20 cellular contexts compared by ENCODE assay signal in the genomic region with DNA sequence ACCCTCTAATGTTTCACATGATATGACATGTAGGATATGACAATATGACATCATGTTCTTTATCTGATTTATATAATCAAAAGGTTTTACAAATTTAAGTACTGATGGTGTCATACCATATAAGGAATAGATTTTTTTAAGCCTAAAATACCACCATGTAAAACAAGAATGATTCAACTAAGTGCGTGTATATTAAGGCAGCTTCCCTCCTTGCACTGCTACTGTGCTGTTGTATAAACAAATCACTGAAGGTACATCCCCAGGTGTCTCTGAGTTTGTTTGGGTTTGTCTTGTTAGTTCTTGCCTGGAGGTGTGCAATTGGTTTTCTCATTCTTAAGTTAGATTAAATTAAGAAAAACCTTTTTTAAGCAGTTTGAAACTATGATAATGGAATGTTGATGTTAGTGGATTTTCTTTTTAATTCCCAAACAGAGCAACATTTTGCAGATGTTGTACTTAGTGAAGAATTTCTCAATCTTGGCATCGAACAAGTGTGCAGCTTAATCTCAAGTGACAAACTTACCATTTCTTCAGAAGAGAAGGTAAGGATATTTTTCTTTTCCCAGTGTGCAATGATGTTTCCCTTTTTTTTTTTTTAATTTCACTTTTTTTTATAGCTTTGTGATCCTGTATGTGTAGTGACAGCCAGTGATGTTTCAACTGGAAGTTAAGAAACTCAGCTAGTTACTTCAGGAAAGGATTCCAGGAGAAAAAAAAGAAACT. TPM values are rescaled to one million over a fixed set of nuclear protein-coding genes. Genes with fewer than 3 reads are reported as not detected.
DNase-seq lines count a peak whose midpoint lies in the region; ATAC-seq and TF ChIP-seq lines count a peak whose summit lies in the region.
"Had no signal": no experiment of that assay in that cellular context is flagged by ENCODE, and none has a peak within 500 bp of the region (broad histone marks: within the 10 kb centered on the region; RNA-seq: fewer than 3 reads in every experiment).

No MANE protein-coding gene starts in this region.

- H3K4me3 ChIP-seq in epithelial cell of esophagus (ENCODE audit: low read length): no peak overlapping the region
- H3K4me3 ChIP-seq in left ventricle myocardium inferior: no peak overlapping the region
- H3K4me3 ChIP-seq: adrenal gland, esophagus squamous epithelium, neural progenitor cell had no signal

- H3K36me3 ChIP-seq in left ventricle myocardium inferior: peaks cover 13% of the 10 kb centered on the region
- H3K36me3 ChIP-seq: neural progenitor cell had no signal

- intact Hi-C loops in activated CD4-positive, alpha-beta T cell treated with anti-CD3 and anti-CD28 coated beads, Interleukin-2, amount 10 ng/mL, durations not matched to agents 24 days and 14 days (cut with micrococcal nuclease): no loop called here
- intact Hi-C loops in sciatic nerve (cut with DNase I) (no loop called here), left ventricle myocardium inferior (cut with micrococcal nuclease) (no loop called here)

- TF ChIP-seq CTCF in epithelial cell of esophagus (IDR thresholded peaks at IDR 0.05; ENCODE audit: insufficient read depth, low read depth, low read length, missing control alignments): no peak
- TF ChIP-seq CTCF in left ventricle myocardium inferior (IDR thresholded peaks at IDR 0.05; ENCODE audit: borderline replicate concordance): no peak

- H3K4me3 Mint-ChIP-seq in activated CD4-positive, alpha-beta T cell treated with anti-CD3 and anti-CD28 coated beads, Interleukin-2, amount 10 ng/mL, durations not matched to agents 7 days and 5 days: no peak overlapping the region
- H3K4me3 Mint-ChIP-seq in activated CD4-positive, alpha-beta T cell treated with anti-CD3 and anti-CD28 coated beads, Interleukin-2, amount 10 ng/mL, durations not matched to agents 24 days and 14 days: no peak overlapping the region
- H3K4me3 Mint-ChIP-seq: activated CD4-positive, alpha-beta memory T cell treated with anti-CD3 and anti-CD28 coated beads for 36 hours; activated T-cell treated with anti-CD3 and anti-CD28 coated beads, Interleukin-2, amount 50 U/mL, for 24 hours; neural progenitor cell had no signal

- peaks cover 27% of the 10 kb centered on the region for H3K4me1 Mint-ChIP-seq in activated CD4-positive, alpha-beta T cell treated with anti-CD3 and anti-CD28 coated beads, Interleukin-2, amount 10 ng/mL, durations not matched to agents 7 days and 5 days
- H3K4me1 Mint-ChIP-seq in activated CD4-positive, alpha-beta T cell treated with anti-CD3 and anti-CD28 coated beads, Interleukin-2, amount 10 ng/mL, durations not matched to agents 24 days and 14 days: peaks cover 31% of the 10 kb centered on the region

- peaks cover 47% of the 10 kb centered on the region for H3K36me3 Mint-ChIP-seq in activated CD4-positive, alpha-beta T cell treated with anti-CD3 and anti-CD28 coated beads, Interleukin-2, amount 10 ng/mL, durations not matched to agents 7 days and 5 days (ENCODE audit: low read depth)
- H3K36me3 Mint-ChIP-seq in activated CD4-positive, alpha-beta T cell treated with anti-CD3 and anti-CD28 coated beads, Interleukin-2, amount 10 ng/mL, durations not matched to agents 24 days and 14 days (ENCODE audit: low read depth): peaks cover 28% of the 10 kb centered on the region

- POLR2A ChIA-PET in activated CD4-positive, alpha-beta T cell treated with anti-CD3 and anti-CD28 coated beads, Interleukin-2, amount 10 ng/mL, durations not matched to agents 7 days and 5 days (lab: Charles Lee): no interaction called here

- CTCF ChIA-PET in activated CD4-positive, alpha-beta T cell treated with anti-CD3 and anti-CD28 coated beads, Interleukin-2, amount 10 ng/mL, durations not matched to agents 7 days and 5 days (lab: Charles Lee): interaction anchor here (1.2 kb wide), 1 partner anchor 163 kb away, joined by 3 read pairs; no protein-coding TSS in a partner anchor

- no peaks in the 10 kb centered on the region for H3K9me3 Mint-ChIP-seq in activated CD4-positive, alpha-beta T cell treated with anti-CD3 and anti-CD28 coated beads, Interleukin-2, amount 10 ng/mL, durations not matched to agents 7 days and 5 days
- no peaks in the 10 kb centered on the region for H3K9me3 Mint-ChIP-seq in activated CD4-positive, alpha-beta T cell treated with anti-CD3 and anti-CD28 coated beads, Interleukin-2, amount 10 ng/mL, durations not matched to agents 24 days and 14 days
- H3K9me3 Mint-ChIP-seq: activated CD4-positive, alpha-beta memory T cell treated with anti-CD3 and anti-CD28 coated beads for 36 hours; activated T-cell treated with anti-CD3 and anti-CD28 coated beads, Interleukin-2, amount 50 U/mL, for 24 hours; neural progenitor cell had no signal

- peak overlapping the region; percentile 83 for H3K27ac Mint-ChIP-seq in activated CD4-positive, alpha-beta T cell treated with anti-CD3 and anti-CD28 coated beads, Interleukin-2, amount 10 ng/mL, durations not matched to agents 7 days and 5 days
- no peak overlapping the region for H3K27ac Mint-ChIP-seq in activated CD4-positive, alpha-beta T cell treated with anti-CD3 and anti-CD28 coated beads, Interleukin-2, amount 10 ng/mL, durations not matched to agents 24 days and 14 days

- no peak overlapping the region for H3K27ac ChIP-seq in left ventricle myocardium inferior (replicated peaks)
- H3K27ac ChIP-seq: adrenal gland, esophagus squamous epithelium, neural progenitor cell had no signal

- peak; percentile 57 for ATAC-seq in sciatic nerve
- ATAC-seq: SK-N-SH treated with all-trans-retinoic acid at 6 μM for 48 hours had no signal

- H3K4me1 ChIP-seq in left ventricle myocardium inferior: peaks cover 2% of the 10 kb centered on the region

- no peak for DNase-seq in activated CD4-positive, alpha-beta T cell treated with anti-CD3 and anti-CD28 coated beads, Interleukin-2, amount 10 ng/mL, durations not matched to agents 7 days and 5 days
- no peak for DNase-seq in activated CD4-positive, alpha-beta T cell treated with anti-CD3 and anti-CD28 coated beads, Interleukin-2, amount 10 ng/mL, durations not matched to agents 24 days and 14 days
- peak; percentile 18 for DNase-seq in NCI-H69 (lab: John Stamatoyannopoulos, UW)
- DNase-seq in epithelial cell of esophagus (ENCODE audit: low read depth): peak; percentile 26
- DNase-seq in sciatic nerve (ENCODE audit: low spot score): no peak
- DNase-seq in left ventricle myocardium inferior: no peak
- DNase-seq in NCI-H1694 treated with DMSO at 0.1 percent for 48 hours (lab: John Stamatoyannopoulos, UW): no peak
- no peak for DNase-seq in activated CD4-positive, CD25-positive, alpha-beta regulatory T cell (lab: John Stamatoyannopoulos, UW)
- DNase-seq: 8988T; activated T-cell treated with anti-CD3 and anti-CD28 coated beads, Interleukin-2, amount 50 U/mL, for 24 hours; adrenal gland; caudate nucleus; DMS 273 treated with DMSO at 0.1 percent for 48 hours; esophagus squamous epithelium; mammary epithelial cell; NCI-H2171 treated with DMSO at 0.1 percent for 48 hours; NCI-H82 had no signal

- H3K9me3 ChIP-seq in left ventricle myocardium inferior (replicated peaks): no peaks in the 10 kb centered on the region
- H3K9me3 ChIP-seq: adrenal gland, esophagus squamous epithelium had no signal

- no peaks in the 10 kb centered on the region for H3K27me3 ChIP-seq in left ventricle myocardium inferior (ENCODE audit: low read depth)
- H3K27me3 ChIP-seq: adrenal gland, esophagus squamous epithelium, neural progenitor cell had no signal

- no peaks in the 10 kb centered on the region for H3K27me3 Mint-ChIP-seq in activated CD4-positive, alpha-beta T cell treated with anti-CD3 and anti-CD28 coated beads, Interleukin-2, amount 10 ng/mL, durations not matched to agents 7 days and 5 days
- H3K27me3 Mint-ChIP-seq in activated CD4-positive, alpha-beta T cell treated with anti-CD3 and anti-CD28 coated beads, Interleukin-2, amount 10 ng/mL, durations not matched to agents 24 days and 14 days: no peaks in the 10 kb centered on the region
- H3K27me3 Mint-ChIP-seq: activated CD4-positive, alpha-beta memory T cell treated with anti-CD3 and anti-CD28 coated beads for 36 hours; activated T-cell treated with anti-CD3 and anti-CD28 coated beads, Interleukin-2, amount 50 U/mL, for 24 hours had no signal

RNA-seq across cellular contexts. Expression of a gene that starts 33.4 kb away (rescaled TPM):
- 10 to 100 TPM; 35.9 to 44.7 TPM for total RNA-seq in activated CD4-positive, alpha-beta T cell treated with anti-CD3 and anti-CD28 coated beads, Interleukin-2, amount 10 ng/mL, durations not matched to agents 7 days and 5 days
- 82.0 and 82.3 TPM in 2 replicates for total RNA-seq in activated CD4-positive, alpha-beta T cell treated with anti-CD3 and anti-CD28 coated beads, Interleukin-2, amount 10 ng/mL, durations not matched to agents 24 days and 14 days
- 114 TPM for total RNA-seq in sciatic nerve
- 7.3 TPM for total RNA-seq in left ventricle myocardium inferior

Comparison
In these comparisons a context has a peak if more than half of its experiments do, and no peak if none do; other contexts are left out.
1. DNase-seq: peak in NCI-H69 (single experiment) and epithelial cell of esophagus (single experiment); none in activated CD4-positive, alpha-beta T cell treated with anti-CD3 and anti-CD28 coated beads, Interleukin-2, amount 10 ng/mL, durations not matched to agents 7 days and 5 days (single experiment), activated CD4-positive, alpha-beta T cell treated with anti-CD3 and anti-CD28 coated beads, Interleukin-2, amount 10 ng/mL, durations not matched to agents 24 days and 14 days (single experiment), sciatic nerve (single experiment), left ventricle myocardium inferior (single experiment), NCI-H1694 treated with DMSO at 0.1 percent for 48 hours (single experiment) and activated CD4-positive, CD25-positive, alpha-beta regulatory T cell (0 of 4).